In genomic region chr17:32010114-32010513, GRCh38 we compare ENCODE assay signal across 12 cellular contexts. TPM values are rescaled to one million over a fixed set of nuclear protein-coding genes. Genes with fewer than 3 reads are reported as not detected.
DNase-seq lines count a peak whose midpoint lies in the region; ATAC-seq and TF ChIP-seq lines count a peak whose summit lies in the region.
"Had no signal": no experiment of that assay in that cellular context is flagged by ENCODE, and none has a peak within 500 bp of the region (broad histone marks: within the 10 kb centered on the region; RNA-seq: fewer than 3 reads in every experiment).

No MANE protein-coding gene starts in this region.

- no peaks in the 10 kb centered on the region for H3K27me3 Mint-ChIP-seq in activated T-cell treated with anti-CD3 and anti-CD28 coated beads, Interleukin-2, amount 50 U/mL, for 72 hours (ENCODE audit: low read depth)
- H3K27me3 Mint-ChIP-seq in T-cell, result no peaks in the 10 kb centered on the region
- H3K27me3 Mint-ChIP-seq in dendritic cell treated with granulocyte-macrophage colony-stimulating factor and Interleukin-4, amounts not matched to agents 40 ng/mL and 50 ng/mL, for 4 days, result peaks cover 11% of the 10 kb centered on the region
- H3K27me3 Mint-ChIP-seq in progenitor cell of endocrine pancreas, result no peaks in the 10 kb centered on the region
- H3K27me3 Mint-ChIP-seq: activated B cell treated with CpG ODN at 0.5 μM for 24 hours had no signal

- no peak for ATAC-seq in activated T-cell treated with anti-CD3 and anti-CD28 coated beads, Interleukin-2, amount 50 U/mL, for 72 hours (replicated peaks in 1 of 2)
- ATAC-seq in T-cell (replicated peaks in 1 of 4), result no peak

- peaks cover 2 to 9% of the 10 kb centered on the region in 2 donors for H3K36me3 Mint-ChIP-seq in activated T-cell treated with anti-CD3 and anti-CD28 coated beads, Interleukin-2, amount 50 U/mL, for 72 hours (ENCODE audit: insufficient read depth in 2 of 2)
- no peaks in the 10 kb centered on the region for H3K36me3 Mint-ChIP-seq in T-cell
- H3K36me3 Mint-ChIP-seq in dendritic cell treated with granulocyte-macrophage colony-stimulating factor and Interleukin-4, amounts not matched to agents 40 ng/mL and 50 ng/mL, for 4 days (ENCODE audit: low read depth), result peaks cover 27% of the 10 kb centered on the region
- H3K36me3 Mint-ChIP-seq in progenitor cell of endocrine pancreas (ENCODE audit: insufficient read depth), result peaks cover 5% of the 10 kb centered on the region

- intact Hi-C loops in dendritic cell treated with granulocyte-macrophage colony-stimulating factor and Interleukin-4, amounts not matched to agents 40 ng/mL and 50 ng/mL, for 4 days (cut with micrococcal nuclease), result no loop called here

- POLR2A ChIA-PET in T-cell (lab: Charles Lee), result no interaction called here

- CTCF ChIA-PET in T-cell (lab: Charles Lee), result no interaction called here

- H3K9me3 Mint-ChIP-seq in activated T-cell treated with anti-CD3 and anti-CD28 coated beads, Interleukin-2, amount 50 U/mL, for 72 hours, result no peaks in the 10 kb centered on the region
- H3K9me3 Mint-ChIP-seq in T-cell, result no peaks in the 10 kb centered on the region
- H3K9me3 Mint-ChIP-seq in dendritic cell treated with granulocyte-macrophage colony-stimulating factor and Interleukin-4, amounts not matched to agents 40 ng/mL and 50 ng/mL, for 4 days, result no peaks in the 10 kb centered on the region
- no peaks in the 10 kb centered on the region for H3K9me3 Mint-ChIP-seq in progenitor cell of endocrine pancreas (ENCODE audit: low read depth)
- H3K9me3 Mint-ChIP-seq: activated B cell treated with CpG ODN at 0.5 μM for 24 hours had no signal

- DNase-seq in activated T-cell treated with anti-CD3 and anti-CD28 coated beads, Interleukin-2, amount 50 U/mL, for 72 hours, result no peak
- no peak for DNase-seq in activated T-cell treated with anti-CD3 and anti-CD28 coated beads for 4 hours
- DNase-seq in T-cell, result no peak
- no peak for DNase-seq in progenitor cell of endocrine pancreas (ENCODE audit: low spot score, unreplicated experiment)
- no peak for DNase-seq in UCSD-AML1 (lab: John Stamatoyannopoulos, UW; ENCODE audit: unreplicated experiment)
- no peak for DNase-seq in activated CD4-positive, CD25-positive, alpha-beta regulatory T cell (lab: John Stamatoyannopoulos, UW)
- DNase-seq in COLO829 (ENCODE audit: low spot score), result no peak
- DNase-seq: activated B cell treated with CpG ODN at 0.5 μM for 24 hours, aorta, colonic mucosa, retina had no signal

- peak overlapping the region; percentile 88 for H3K27ac Mint-ChIP-seq in activated T-cell treated with anti-CD3 and anti-CD28 coated beads, Interleukin-2, amount 50 U/mL, for 72 hours
- H3K27ac Mint-ChIP-seq in T-cell, result peak overlapping the region; percentile 30 to 69
- no peak overlapping the region for H3K27ac Mint-ChIP-seq in dendritic cell treated with granulocyte-macrophage colony-stimulating factor and Interleukin-4, amounts not matched to agents 40 ng/mL and 50 ng/mL, for 4 days
- peak overlapping the region; percentile 87 for H3K27ac Mint-ChIP-seq in progenitor cell of endocrine pancreas
- H3K27ac Mint-ChIP-seq: activated B cell treated with CpG ODN at 0.5 μM for 24 hours had no signal

- H3K4me3 Mint-ChIP-seq in activated T-cell treated with anti-CD3 and anti-CD28 coated beads, Interleukin-2, amount 50 U/mL, for 72 hours, result peak overlapping the region; percentile 96 to 99
- H3K4me3 Mint-ChIP-seq in T-cell, result peak overlapping the region; percentile 91 to 99 (median 96)
- H3K4me3 Mint-ChIP-seq in dendritic cell treated with granulocyte-macrophage colony-stimulating factor and Interleukin-4, amounts not matched to agents 40 ng/mL and 50 ng/mL, for 4 days, result peak overlapping the region; percentile 90
- H3K4me3 Mint-ChIP-seq in progenitor cell of endocrine pancreas (ENCODE audit: low read depth), result peak overlapping the region; percentile 77

- no peak for TF ChIP-seq CTCF in progenitor cell of endocrine pancreas (IDR thresholded peaks at IDR 0.05; ENCODE audit: unreplicated experiment)

- peaks cover 46% of the 10 kb centered on the region for H3K4me1 Mint-ChIP-seq in activated T-cell treated with anti-CD3 and anti-CD28 coated beads, Interleukin-2, amount 50 U/mL, for 72 hours (ENCODE audit: low read depth)
- peaks cover 53 to 62% (median 58%) of the 10 kb centered on the region in 3 donors for H3K4me1 Mint-ChIP-seq in T-cell
- H3K4me1 Mint-ChIP-seq in dendritic cell treated with granulocyte-macrophage colony-stimulating factor and Interleukin-4, amounts not matched to agents 40 ng/mL and 50 ng/mL, for 4 days (ENCODE audit: low read depth), result peaks cover 56% of the 10 kb centered on the region
- peaks cover 13% of the 10 kb centered on the region for H3K4me1 Mint-ChIP-seq in progenitor cell of endocrine pancreas (ENCODE audit: low read depth)

RNA-seq across cellular contexts. Expression of gene LRRC37B, which starts 2.9 kb away (rescaled TPM):
- 10 to 100 TPM; 41.8 to 48.6 TPM for total RNA-seq in activated T-cell treated with anti-CD3 and anti-CD28 coated beads, Interleukin-2, amount 50 U/mL, for 72 hours
- total RNA-seq in T-cell (10 to 100 TPM; 43.3 to 71.1 (median 54.9) TPM), progenitor cell of endocrine pancreas (27.6 and 28.7 TPM in 2 replicates)
